ENCODE assay signal across 2 cellular contexts in the genomic region with DNA sequence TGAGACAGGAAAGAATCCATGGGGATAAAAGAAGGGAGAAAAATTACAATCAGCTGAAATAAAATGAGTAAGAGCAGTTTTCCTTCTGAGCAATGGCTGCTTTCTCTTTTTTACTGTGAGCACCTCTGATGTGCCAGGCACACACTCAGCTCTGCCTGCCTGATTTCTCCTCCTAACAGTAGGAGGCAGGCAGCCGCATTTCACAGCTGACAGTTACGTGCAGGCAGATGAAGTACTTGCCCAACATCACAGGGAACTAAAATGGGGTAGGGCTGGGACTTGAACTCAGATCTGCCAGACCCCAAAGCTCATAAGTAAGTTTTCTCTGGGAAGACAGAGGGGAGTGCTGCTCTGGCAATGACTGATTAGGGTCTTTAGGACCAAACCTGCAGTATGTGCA.
TF ChIP-seq lines count a peak whose summit lies in the region.

No MANE protein-coding gene starts in this region.

TF ChIP-seq in HCT116, 20 proteins besides CTCF, POLR2A, EP300 and RAD21 (continued from another document):
- TF ChIP-seq, protein P1, sequence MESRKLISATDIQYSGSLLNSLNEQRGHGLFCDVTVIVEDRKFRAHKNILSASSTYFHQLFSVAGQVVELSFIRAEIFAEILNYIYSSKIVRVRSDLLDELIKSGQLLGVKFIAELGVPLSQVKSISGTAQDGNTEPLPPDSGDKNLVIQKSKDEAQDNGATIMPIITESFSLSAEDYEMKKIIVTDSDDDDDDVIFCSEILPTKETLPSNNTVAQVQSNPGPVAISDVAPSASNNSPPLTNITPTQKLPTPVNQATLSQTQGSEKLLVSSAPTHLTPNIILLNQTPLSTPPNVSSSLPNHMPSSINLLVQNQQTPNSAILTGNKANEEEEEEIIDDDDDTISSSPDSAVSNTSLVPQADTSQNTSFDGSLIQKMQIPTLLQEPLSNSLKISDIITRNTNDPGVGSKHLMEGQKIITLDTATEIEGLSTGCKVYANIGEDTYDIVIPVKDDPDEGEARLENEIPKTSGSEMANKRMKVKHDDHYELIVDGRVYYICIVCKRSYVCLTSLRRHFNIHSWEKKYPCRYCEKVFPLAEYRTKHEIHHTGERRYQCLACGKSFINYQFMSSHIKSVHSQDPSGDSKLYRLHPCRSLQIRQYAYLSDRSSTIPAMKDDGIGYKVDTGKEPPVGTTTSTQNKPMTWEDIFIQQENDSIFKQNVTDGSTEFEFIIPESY (IDR thresholded peaks at IDR 0.05; ENCODE audit: extremely low read depth, insufficient replicate concordance, low read length) = no peak
- TF ChIP-seq, protein P2, sequence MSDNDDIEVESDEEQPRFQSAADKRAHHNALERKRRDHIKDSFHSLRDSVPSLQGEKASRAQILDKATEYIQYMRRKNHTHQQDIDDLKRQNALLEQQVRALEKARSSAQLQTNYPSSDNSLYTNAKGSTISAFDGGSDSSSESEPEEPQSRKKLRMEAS (IDR thresholded peaks at IDR 0.05) = no peak
- no peak for TF ChIP-seq FOSL1 (IDR thresholded peaks at IDR 0.05; ENCODE audit: low read depth)
- TF ChIP-seq SIN3A (IDR thresholded peaks at IDR 0.05; ENCODE audit: low read depth) = no peak
- TF ChIP-seq ELF1 (IDR thresholded peaks at IDR 0.05; ENCODE audit: borderline replicate concordance, low read depth) = no peak
- TF ChIP-seq JUND (IDR thresholded peaks at IDR 0.05) = no peak
- no peak for TF ChIP-seq REST (IDR thresholded peaks at IDR 0.05; ENCODE audit: low read depth)
- TF ChIP-seq SP1 (IDR thresholded peaks at IDR 0.05; ENCODE audit: low read depth) = no peak

TF ChIP-seq in WTC11, 78 proteins besides CTCF, POLR2A, EP300 and RAD21:
- TF ChIP-seq, protein P3, sequence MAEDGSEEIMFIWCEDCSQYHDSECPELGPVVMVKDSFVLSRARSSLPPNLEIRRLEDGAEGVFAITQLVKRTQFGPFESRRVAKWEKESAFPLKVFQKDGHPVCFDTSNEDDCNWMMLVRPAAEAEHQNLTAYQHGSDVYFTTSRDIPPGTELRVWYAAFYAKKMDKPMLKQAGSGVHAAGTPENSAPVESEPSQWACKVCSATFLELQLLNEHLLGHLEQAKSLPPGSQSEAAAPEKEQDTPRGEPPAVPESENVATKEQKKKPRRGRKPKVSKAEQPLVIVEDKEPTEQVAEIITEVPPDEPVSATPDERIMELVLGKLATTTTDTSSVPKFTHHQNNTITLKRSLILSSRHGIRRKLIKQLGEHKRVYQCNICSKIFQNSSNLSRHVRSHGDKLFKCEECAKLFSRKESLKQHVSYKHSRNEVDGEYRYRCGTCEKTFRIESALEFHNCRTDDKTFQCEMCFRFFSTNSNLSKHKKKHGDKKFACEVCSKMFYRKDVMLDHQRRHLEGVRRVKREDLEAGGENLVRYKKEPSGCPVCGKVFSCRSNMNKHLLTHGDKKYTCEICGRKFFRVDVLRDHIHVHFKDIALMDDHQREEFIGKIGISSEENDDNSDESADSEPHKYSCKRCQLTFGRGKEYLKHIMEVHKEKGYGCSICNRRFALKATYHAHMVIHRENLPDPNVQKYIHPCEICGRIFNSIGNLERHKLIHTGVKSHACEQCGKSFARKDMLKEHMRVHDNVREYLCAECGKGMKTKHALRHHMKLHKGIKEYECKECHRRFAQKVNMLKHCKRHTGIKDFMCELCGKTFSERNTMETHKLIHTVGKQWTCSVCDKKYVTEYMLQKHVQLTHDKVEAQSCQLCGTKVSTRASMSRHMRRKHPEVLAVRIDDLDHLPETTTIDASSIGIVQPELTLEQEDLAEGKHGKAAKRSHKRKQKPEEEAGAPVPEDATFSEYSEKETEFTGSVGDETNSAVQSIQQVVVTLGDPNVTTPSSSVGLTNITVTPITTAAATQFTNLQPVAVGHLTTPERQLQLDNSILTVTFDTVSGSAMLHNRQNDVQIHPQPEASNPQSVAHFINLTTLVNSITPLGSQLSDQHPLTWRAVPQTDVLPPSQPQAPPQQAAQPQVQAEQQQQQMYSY (CRISPR knock-in tag; IDR thresholded peaks at IDR 0.05) = no peak
- TF ChIP-seq FOXP1 (CRISPR knock-in tag; IDR thresholded peaks at IDR 0.05; ENCODE audit: borderline replicate concordance) (no peak), NR2C2 (CRISPR knock-in tag; IDR thresholded peaks at IDR 0.05) (no peak)
